9 cellular contexts compared by ENCODE assay signal in the genomic region with DNA sequence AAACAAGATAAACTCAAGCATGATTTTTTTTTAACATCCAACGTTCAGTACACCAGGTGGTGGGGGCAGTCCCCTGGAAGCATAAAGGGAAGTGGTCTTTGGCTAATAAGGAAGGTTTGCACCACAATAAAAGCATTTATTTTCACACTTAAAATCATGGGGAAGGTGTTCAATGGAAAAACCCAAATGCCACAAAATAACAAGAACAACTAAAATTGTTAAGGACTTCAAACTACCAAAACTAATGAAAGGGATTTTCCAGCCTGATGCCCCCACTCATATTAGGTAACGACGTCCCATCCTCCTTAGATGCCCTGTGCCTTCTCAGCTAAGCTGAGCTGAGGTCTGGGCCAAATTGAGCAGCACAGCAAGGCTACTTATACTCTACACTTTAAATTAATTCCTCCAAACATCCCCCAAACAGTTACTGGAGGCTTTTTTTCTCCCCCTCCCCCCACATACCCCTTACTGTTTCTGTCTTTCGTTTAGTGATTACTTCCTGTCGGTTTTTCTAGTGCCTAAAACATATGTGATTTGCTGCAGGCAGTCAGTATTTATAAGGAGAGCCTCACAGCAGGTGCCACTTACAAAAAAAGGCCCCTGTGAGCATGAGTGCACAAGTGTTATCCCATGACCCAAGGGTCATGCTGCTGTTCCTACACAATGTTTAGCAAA.
DNase-seq lines count a peak whose midpoint lies in the region; ATAC-seq and TF ChIP-seq lines count a peak whose summit lies in the region.
"Had no signal": no experiment of that assay in that cellular context is flagged by ENCODE, and none has a peak within 500 bp of the region (broad histone marks: within the 10 kb centered on the region; RNA-seq: fewer than 3 reads in every experiment).

No MANE protein-coding gene starts in this region.

- H3K4me2 ChIP-seq in Karpas-422 (ENCODE audit: low read depth, low read length, poor library complexity, severe bottlenecking): no peak overlapping the region

- H3K4me3 ChIP-seq in HUES64 (ENCODE audit: low read length) (no peak overlapping the region), Karpas-422 (ENCODE audit: low read length) (no peak overlapping the region)

- no peaks in the 10 kb centered on the region for H3K79me2 ChIP-seq in Karpas-422 (ENCODE audit: low read length)

- H3K27me3 ChIP-seq in HUES64 (ENCODE audit: insufficient read depth, low read length) (no peaks in the 10 kb centered on the region), Karpas-422 (ENCODE audit: low read length) (no peaks in the 10 kb centered on the region), foreskin keratinocyte (no peaks in the 10 kb centered on the region)

- no peak for TF ChIP-seq CTCF in foreskin keratinocyte (conservative IDR thresholded peaks at IDR 0.05)

- peaks cover 66% of the 10 kb centered on the region for H3K4me1 ChIP-seq in HUES64 (ENCODE audit: insufficient read depth, low read length)
- peaks cover 9% of the 10 kb centered on the region for H3K4me1 ChIP-seq in Karpas-422 (ENCODE audit: low read length)
- H3K4me1 ChIP-seq in foreskin keratinocyte: no peaks in the 10 kb centered on the region

- H3K9me3 ChIP-seq in HUES64 (ENCODE audit: insufficient read depth, low read depth, low read length): no peaks in the 10 kb centered on the region
- no peaks in the 10 kb centered on the region for H3K9me3 ChIP-seq in Karpas-422 (ENCODE audit: low read length)

- peak overlapping the region; percentile 20; the same call in 1 of the 2 replicates for H3K9ac ChIP-seq in HUES64 (ENCODE audit: low read depth, low read length)
- no peak overlapping the region for H3K9ac ChIP-seq in Karpas-422 (ENCODE audit: low read length)

- 32% methylated on average over 4 of the region's 5 CpGs for WGBS in HUES64

- H3K36me3 ChIP-seq in HUES64 (ENCODE audit: insufficient read depth, low read length) (no peaks in the 10 kb centered on the region), Karpas-422 (ENCODE audit: insufficient read depth, low read length) (no peaks in the 10 kb centered on the region)

- DNase-seq in germinal center (ENCODE audit: low spot score) (peak; percentile 54), C1 segment of cervical spinal cord (lab: John Stamatoyannopoulos, UW) (no peak), RPMI8226 (no peak), Karpas-422 (no peak), foreskin keratinocyte (no peak)
- DNase-seq: activated CD4-positive, alpha-beta T cell treated with anti-CD3 and anti-CD28 coated beads for 4 hours had no signal

- H2AFZ ChIP-seq in Karpas-422 (ENCODE audit: low read length): no peak overlapping the region

- H3K27ac ChIP-seq in HUES64 (ENCODE audit: low read depth, low read length) (peak overlapping the region; percentile 42), Karpas-422 (ENCODE audit: low read length) (no peak overlapping the region), foreskin keratinocyte (no peak overlapping the region)

- ATAC-seq in GM18517 (IDR thresholded peaks at IDR 0.05; ENCODE audit: unreplicated experiment) (peak; percentile 65), GM21825 (IDR thresholded peaks at IDR 0.05; ENCODE audit: unreplicated experiment) (peak; percentile 75), foreskin keratinocyte (no peak)

- no peaks in the 10 kb centered on the region for H3K9me2 ChIP-seq in Karpas-422 (replicated peaks; ENCODE audit: insufficient read depth, low read length)

- H4K20me1 ChIP-seq in Karpas-422 (ENCODE audit: insufficient read depth, low read depth, low read length): no peaks in the 10 kb centered on the region
